1 cellular context compared by ENCODE assay signal in the genomic region with DNA sequence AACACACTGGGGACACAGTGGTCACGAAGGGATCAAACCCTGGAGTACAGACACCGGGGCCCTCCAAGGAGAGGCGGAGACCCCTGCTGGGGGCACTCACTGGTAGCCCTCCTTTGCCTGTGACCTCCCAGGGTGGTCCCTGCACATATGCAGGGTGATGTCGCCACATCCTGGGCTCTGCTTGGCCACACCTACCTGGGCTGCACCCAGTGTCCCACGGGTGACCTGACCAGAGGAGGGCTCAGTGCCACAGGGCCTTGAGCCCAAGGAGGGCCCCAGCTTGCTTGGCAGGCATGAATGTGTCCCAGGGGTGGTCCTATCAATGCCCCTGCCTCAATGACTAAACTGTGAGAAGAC.
TF ChIP-seq lines count a peak whose summit lies in the region.

No MANE protein-coding gene starts in this region.

TF ChIP-seq in IMR-90, 13 proteins besides CTCF, POLR2A, EP300 and RAD21:
- no peak for TF ChIP-seq RFX5 (IDR thresholded peaks at IDR 0.05; ENCODE audit: low read depth, low read length)
- no peak for TF ChIP-seq BHLHE40 (IDR thresholded peaks at IDR 0.05; ENCODE audit: low read depth, low read length)
- no peak for TF ChIP-seq CHD1 (IDR thresholded peaks at IDR 0.05; ENCODE audit: low read depth, low read length)
- TF ChIP-seq, protein P1, sequence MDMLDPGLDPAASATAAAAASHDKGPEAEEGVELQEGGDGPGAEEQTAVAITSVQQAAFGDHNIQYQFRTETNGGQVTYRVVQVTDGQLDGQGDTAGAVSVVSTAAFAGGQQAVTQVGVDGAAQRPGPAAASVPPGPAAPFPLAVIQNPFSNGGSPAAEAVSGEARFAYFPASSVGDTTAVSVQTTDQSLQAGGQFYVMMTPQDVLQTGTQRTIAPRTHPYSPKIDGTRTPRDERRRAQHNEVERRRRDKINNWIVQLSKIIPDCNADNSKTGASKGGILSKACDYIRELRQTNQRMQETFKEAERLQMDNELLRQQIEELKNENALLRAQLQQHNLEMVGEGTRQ (IDR thresholded peaks at IDR 0.05; ENCODE audit: low read depth, low read length), result no peak
- no peak for TF ChIP-seq NFE2L2 (IDR thresholded peaks at IDR 0.05; ENCODE audit: low read depth, low read length)
